Comparison of ENCODE assay signal across 10 cellular contexts in the genomic region with DNA sequence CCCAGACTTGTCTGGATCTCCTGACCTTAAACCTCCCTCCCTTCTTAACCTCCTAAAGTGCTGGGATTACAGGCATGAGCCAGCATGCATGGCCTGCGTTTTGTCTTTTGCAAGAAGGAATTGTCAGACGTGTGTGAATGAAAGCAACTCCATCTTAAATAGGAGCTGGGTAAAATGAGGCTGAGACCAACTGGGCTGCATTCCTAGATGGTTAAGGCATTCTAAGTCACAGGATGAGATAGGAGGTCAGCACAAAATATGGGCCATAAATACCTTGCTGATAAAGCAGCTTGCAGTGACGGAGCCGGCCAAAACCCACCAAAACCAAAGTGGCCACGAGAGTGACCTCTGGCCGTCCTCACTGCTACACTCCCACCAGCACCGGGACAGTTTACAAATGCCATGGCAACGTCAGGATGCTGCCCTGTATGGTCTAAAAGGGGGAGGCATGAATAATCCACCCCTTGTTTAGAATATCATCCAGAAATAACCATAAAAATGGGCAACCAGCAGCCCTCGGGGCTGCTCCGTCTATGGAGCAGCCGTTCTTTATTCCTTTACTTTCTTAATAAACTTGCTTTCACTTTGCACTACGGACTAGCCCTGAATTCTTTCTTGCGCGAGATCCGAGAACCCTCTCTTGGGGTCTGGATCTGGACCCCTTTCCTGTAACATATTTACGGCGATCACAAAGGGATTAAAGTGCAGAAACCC. TPM values are rescaled to one million over a fixed set of nuclear protein-coding genes. Genes with fewer than 3 reads are reported as not detected.
DNase-seq lines count a peak whose midpoint lies in the region; ATAC-seq, FAIRE-seq and TF ChIP-seq lines count a peak whose summit lies in the region.
"Had no signal": no experiment of that assay in that cellular context is flagged by ENCODE, and none has a peak within 500 bp of the region (broad histone marks: within the 10 kb centered on the region; RNA-seq: fewer than 3 reads in every experiment).

No MANE protein-coding gene starts in this region.

- H3K36me3 ChIP-seq in Caco-2 (ENCODE audit: control insufficient read depth, insufficient read depth, low read length): no peaks in the 10 kb centered on the region
- H3K36me3 ChIP-seq in gastroesophageal sphincter: no peaks in the 10 kb centered on the region

- peak overlapping the region; percentile 65 for H3K4me3 Mint-ChIP-seq in Caco-2 (ENCODE audit: unreplicated experiment)
- no peak overlapping the region for H3K4me3 Mint-ChIP-seq in effector memory CD8-positive, alpha-beta T cell

- no peak for FAIRE-seq in RCC 7860 (lab: Jason Lieb, UNC)

- no TSS peak for BruUV-seq in Caco-2 (replicated peaks; lab: Mats Ljungman, UMichigan)

- H3K9me3 ChIP-seq in Caco-2 (peaks cover 3% of the 10 kb centered on the region; the same call in 1 of the 2 replicates), gastroesophageal sphincter (no peaks in the 10 kb centered on the region)

- DNase-seq in Caco-2: peak; percentile 29 to 69
- peak; percentile 10 for DNase-seq in RCC 7860 (ENCODE audit: low spot score)
- no peak for DNase-seq in sciatic nerve (ENCODE audit: low spot score)
- DNase-seq in NCI-H187 treated with DMSO at 0.1 percent for 48 hours (lab: John Stamatoyannopoulos, UW): no peak
- no peak for DNase-seq in cortex of kidney (lab: John Stamatoyannopoulos, UW)
- DNase-seq in effector memory CD8-positive, alpha-beta T cell: no peak

- TF ChIP-seq POLR2A in gastroesophageal sphincter (IDR thresholded peaks at IDR 0.05): no peak

- ATAC-seq in gastroesophageal sphincter: peak; percentile 16
- peak; percentile 44 for ATAC-seq in sciatic nerve
- no peak for ATAC-seq in HG03139 (IDR thresholded peaks at IDR 0.05; ENCODE audit: unreplicated experiment)
- ATAC-seq in effector memory CD8-positive, alpha-beta T cell (replicated peaks): no peak

- H3K27ac ChIP-seq in gastroesophageal sphincter: peak overlapping the region; percentile 21 to 78 (median 65)
- H3K27ac ChIP-seq: epithelial cell of prostate had no signal

- intact Hi-C loops in Caco-2 (cut with micrococcal nuclease; ENCODE audit: unreplicated experiment) (loop anchor here (5.0 to 10.0 kb wide), 2 partner anchors 43 to 65 kb away; no protein-coding TSS in a partner anchor), sciatic nerve (cut with DNase I) (no loop called here)

- TF ChIP-seq CTCF in Caco-2 (IDR thresholded peaks at IDR 0.05; ENCODE audit: insufficient read depth in 1 of 2, low read depth in 1 of 2, low read length in 1 of 2, severe bottlenecking in 1 of 2, unreplicated experiment in 1 of 2) (no peak), gastroesophageal sphincter (IDR thresholded peaks at IDR 0.05) (no peak)

- CTCF ChIA-PET in Caco-2 (lab: Charles Lee): no interaction called here

- H3K4me1 ChIP-seq in Caco-2 (peaks cover 31% of the 10 kb centered on the region), gastroesophageal sphincter (peaks cover 0 to 12% (median 3%) of the 10 kb centered on the region in 3 donors)

- 11 to 12% methylated on average over 13 to 16 of the region's 17 CpGs for WGBS in gastroesophageal sphincter (ENCODE audit: low coverage in 1 of 2), 2 donors

- H3K27me3 ChIP-seq in Caco-2 (replicated peaks; ENCODE audit: control insufficient read depth, insufficient read depth, low read length): no peaks in the 10 kb centered on the region
- no peaks in the 10 kb centered on the region for H3K27me3 ChIP-seq in gastroesophageal sphincter

- H3K27me3 Mint-ChIP-seq in Caco-2 (ENCODE audit: insufficient read depth, unreplicated experiment): peaks cover 5% of the 10 kb centered on the region
- H3K27me3 Mint-ChIP-seq in effector memory CD8-positive, alpha-beta T cell: peaks cover 43 to 81% of the 10 kb centered on the region in 2 donors

- TF ChIP-seq EP300 in gastroesophageal sphincter (IDR thresholded peaks at IDR 0.05): no peak

- peaks cover 30% of the 10 kb centered on the region for H3K4me1 Mint-ChIP-seq in Caco-2 (ENCODE audit: low read depth, unreplicated experiment)
- no peaks in the 10 kb centered on the region for H3K4me1 Mint-ChIP-seq in effector memory CD8-positive, alpha-beta T cell (ENCODE audit: low read depth in 2 of 2)

- H3K4me3 ChIP-seq in Caco-2 (ENCODE audit: low read depth, low read length) (no peak overlapping the region), gastroesophageal sphincter (peak overlapping the region; percentile 57 to 76)

- peak overlapping the region; percentile 76 for H3K27ac Mint-ChIP-seq in Caco-2 (ENCODE audit: unreplicated experiment)
- H3K27ac Mint-ChIP-seq in effector memory CD8-positive, alpha-beta T cell: no peak overlapping the region
- H3K27ac Mint-ChIP-seq: progenitor cell of endocrine pancreas had no signal

- no peaks in the 10 kb centered on the region for H3K9me3 Mint-ChIP-seq in Caco-2 (ENCODE audit: unreplicated experiment)
- H3K9me3 Mint-ChIP-seq in effector memory CD8-positive, alpha-beta T cell: no peaks in the 10 kb centered on the region

- POLR2A ChIA-PET in Caco-2 (lab: Charles Lee): no interaction called here

- no peaks in the 10 kb centered on the region for H3K36me3 Mint-ChIP-seq in Caco-2 (ENCODE audit: insufficient read depth, unreplicated experiment)
- H3K36me3 Mint-ChIP-seq in effector memory CD8-positive, alpha-beta T cell (ENCODE audit: insufficient read depth): no peaks in the 10 kb centered on the region

RNA-seq across cellular contexts. Expression of a gene that starts 41.2 kb away (rescaled TPM):
- total RNA-seq in Caco-2 (2022) (6.2 and 7.1 TPM in 2 replicates), gastroesophageal sphincter (10 to 100 TPM in 1 of 4 donors, 1 to 10 TPM in 3; 6.1 to 13.6 (median 8.7) TPM), sciatic nerve (11.2 TPM)

Comparison
In these comparisons a context has a peak if more than half of its experiments do, and no peak if none do; other contexts are left out.
1. DNase-seq: peak in Caco-2 (2 of 2) and RCC 7860 (single experiment); none in sciatic nerve (single experiment), NCI-H187 treated with DMSO at 0.1 percent for 48 hours (single experiment), cortex of kidney (single experiment) and effector memory CD8-positive, alpha-beta T cell (0 of 3).
2. ATAC-seq: peak in gastroesophageal sphincter (single experiment) and sciatic nerve (single experiment); none in HG03139 (single experiment) and effector memory CD8-positive, alpha-beta T cell (single experiment).